In genomic region chr4:140789752-140790151, GRCh38 we compare ENCODE assay signal across 10 cellular contexts. TPM values are rescaled to one million over a fixed set of nuclear protein-coding genes. Genes with fewer than 3 reads are reported as not detected.
DNase-seq lines count a peak whose midpoint lies in the region; ATAC-seq and TF ChIP-seq lines count a peak whose summit lies in the region.
"Had no signal": no experiment of that assay in that cellular context is flagged by ENCODE, and none has a peak within 500 bp of the region (broad histone marks: within the 10 kb centered on the region; RNA-seq: fewer than 3 reads in every experiment).

No MANE protein-coding gene starts in this region.

- H4K20me1 ChIP-seq in OCI-LY7 (ENCODE audit: insufficient read depth, low read length): no peaks in the 10 kb centered on the region

- intact Hi-C loops in OCI-LY7 (cut with micrococcal nuclease; ENCODE audit: unreplicated experiment): loop anchor here (2.0 to 5.0 kb wide), 2 partner anchors 32 to 47 kb away; partner anchors contain the start of gene TBC1D9

- H3K4me3 ChIP-seq in OCI-LY7 (ENCODE audit: low read depth, low read length, poor library complexity, severe bottlenecking): no peak overlapping the region
- H3K4me3 ChIP-seq in lung: no peak overlapping the region
- H3K4me3 ChIP-seq: dorsolateral prefrontal cortex had no signal

- H3K27me3 ChIP-seq in lung (ENCODE audit: control insufficient read depth, insufficient read depth): no peaks in the 10 kb centered on the region

- BruUV-seq in OCI-LY7 (replicated peaks; lab: Mats Ljungman, UMichigan): no TSS peak

- H2AFZ ChIP-seq in OCI-LY7 (ENCODE audit: low read length): no peak overlapping the region

- TF ChIP-seq CTCF in OCI-LY7 (conservative IDR thresholded peaks at IDR 0.05; ENCODE audit: low read length) (no peak), lung (IDR thresholded peaks at IDR 0.05; ENCODE audit: control extremely low read depth, extremely low read depth) (no peak)

- H3K36me3 ChIP-seq in OCI-LY7 (ENCODE audit: insufficient read depth, low read length) (no peaks in the 10 kb centered on the region; the same call in 1 of the 2 replicates), lung (ENCODE audit: control insufficient read depth in 2 of 2, insufficient read depth in 2 of 2, low read length in 2 of 2) (no peaks in the 10 kb centered on the region)

- H3K4me1 Mint-ChIP-seq in T-cell: peaks cover 0 to 2% (median 0%) of the 10 kb centered on the region in 3 donors
- H3K4me1 Mint-ChIP-seq in activated CD4-positive, alpha-beta T cell treated with anti-CD3 and anti-CD28 coated beads, Interleukin-2, amount 10 ng/mL, durations not matched to agents 7 days and 5 days: no peaks in the 10 kb centered on the region

- H3K4me2 ChIP-seq in OCI-LY7 (ENCODE audit: low read length): peak overlapping the region; percentile 58

- peak; percentile 53 for DNase-seq in HCEC 1CT
- DNase-seq in OCI-LY7 (ENCODE audit: low spot score): no peak
- DNase-seq in lung (ENCODE audit: low spot score): no peak
- no peak for DNase-seq in activated CD4-positive, alpha-beta T cell treated with anti-CD3 and anti-CD28 coated beads, Interleukin-2, amount 50 U/mL, for 1 hour
- no peak for DNase-seq in T-cell
- DNase-seq in activated CD4-positive, alpha-beta T cell treated with anti-CD3 and anti-CD28 coated beads, Interleukin-2, amount 10 ng/mL, durations not matched to agents 7 days and 5 days: no peak
- DNase-seq: dorsolateral prefrontal cortex, kidney glomerular epithelial cell had no signal

- peaks cover 0 to 9% (median 2%) of the 10 kb centered on the region in 3 donors for H3K9me3 Mint-ChIP-seq in T-cell
- no peaks in the 10 kb centered on the region for H3K9me3 Mint-ChIP-seq in activated CD4-positive, alpha-beta T cell treated with anti-CD3 and anti-CD28 coated beads, Interleukin-2, amount 10 ng/mL, durations not matched to agents 7 days and 5 days

- peaks cover 8 to 23% of the 10 kb centered on the region in 2 donors for H3K27me3 Mint-ChIP-seq in T-cell
- peaks cover 4% of the 10 kb centered on the region for H3K27me3 Mint-ChIP-seq in activated CD4-positive, alpha-beta T cell treated with anti-CD3 and anti-CD28 coated beads, Interleukin-2, amount 10 ng/mL, durations not matched to agents 7 days and 5 days

- CTCF ChIA-PET in OCI-LY7 (lab: Charles Lee; ENCODE audit: unreplicated experiment): no interaction called here
- CTCF ChIA-PET in T-cell (lab: Charles Lee): no interaction called here
- CTCF ChIA-PET in activated CD4-positive, alpha-beta T cell treated with anti-CD3 and anti-CD28 coated beads, Interleukin-2, amount 10 ng/mL, durations not matched to agents 7 days and 5 days (lab: Charles Lee): no interaction called here

- WGBS in lung, 2 donors: 47 to 53% methylated on average over 5 of the region's 5 CpGs

- no peak overlapping the region for H3K4me3 Mint-ChIP-seq in T-cell
- H3K4me3 Mint-ChIP-seq in activated CD4-positive, alpha-beta T cell treated with anti-CD3 and anti-CD28 coated beads, Interleukin-2, amount 10 ng/mL, durations not matched to agents 7 days and 5 days: no peak overlapping the region

- H3K79me2 ChIP-seq in OCI-LY7 (ENCODE audit: insufficient read depth, low read depth, low read length): no peaks in the 10 kb centered on the region

- no peaks in the 10 kb centered on the region for H3K36me3 Mint-ChIP-seq in T-cell
- H3K36me3 Mint-ChIP-seq in activated CD4-positive, alpha-beta T cell treated with anti-CD3 and anti-CD28 coated beads, Interleukin-2, amount 10 ng/mL, durations not matched to agents 7 days and 5 days (ENCODE audit: low read depth): no peaks in the 10 kb centered on the region

- POLR2A ChIA-PET in OCI-LY7 (lab: Charles Lee) (interaction anchor here (0.6 to 3.0 kb wide), 11 partner anchors 11 to 55 kb away, joined by 3 to 17 read pairs (median 4); partner anchors contain the start of gene TBC1D9), T-cell (lab: Charles Lee) (no interaction called here)
- POLR2A ChIA-PET in activated CD4-positive, alpha-beta T cell treated with anti-CD3 and anti-CD28 coated beads, Interleukin-2, amount 10 ng/mL, durations not matched to agents 7 days and 5 days (lab: Charles Lee): no interaction called here

- H3K4me1 ChIP-seq in OCI-LY7 (ENCODE audit: insufficient read depth, low read length, poor library complexity, severe bottlenecking) (peaks cover 45% of the 10 kb centered on the region), lung (ENCODE audit: control insufficient read depth in 2 of 2, insufficient read depth in 2 of 2, low read length in 2 of 2) (no peaks in the 10 kb centered on the region)

- no peak overlapping the region for H3K27ac Mint-ChIP-seq in T-cell
- no peak overlapping the region for H3K27ac Mint-ChIP-seq in activated CD4-positive, alpha-beta T cell treated with anti-CD3 and anti-CD28 coated beads, Interleukin-2, amount 10 ng/mL, durations not matched to agents 7 days and 5 days

- H3K9me2 ChIP-seq in OCI-LY7 (ENCODE audit: insufficient read depth, low read length): no peaks in the 10 kb centered on the region

- H3K9me3 ChIP-seq in OCI-LY7 (ENCODE audit: low read length) (peaks cover 6% of the 10 kb centered on the region), lung (ENCODE audit: control insufficient read depth in 2 of 2, insufficient read depth in 1 of 2, low read length in 1 of 2) (peaks cover 0 to 10% of the 10 kb centered on the region in 2 donors)

- H3K27ac ChIP-seq in OCI-LY7 (ENCODE audit: low read depth, low read length, poor library complexity, severe bottlenecking) (no peak overlapping the region), lung (ENCODE audit: low read depth in 1 of 2, low read length in 1 of 2) (no peak overlapping the region)

- ATAC-seq in GM18502 (IDR thresholded peaks at IDR 0.05; ENCODE audit: poor library complexity, unreplicated experiment) (peak; percentile 34), lung (ENCODE audit: insufficient read depth, low FRiP score) (peak; percentile 77), T-cell (replicated peaks in 1 of 4) (no peak), HG03039 (IDR thresholded peaks at IDR 0.05; ENCODE audit: unreplicated experiment) (no peak)

RNA-seq across cellular contexts. Expression of gene TBC1D9, which starts 33.6 kb away (rescaled TPM):
- 1.0 and 1.6 TPM in 2 replicates for total RNA-seq in OCI-LY7 (2014; rRNA removed; shearing (Covaris generic))
- total RNA-seq in OCI-LY7 (2022) (10.4 and 13.0 TPM in 2 replicates), lung (10 to 100 TPM; 30.4 to 52.6 TPM), T-cell (1 to 10 TPM in 3 of 5 donors, under 1 TPM in 2; 0.56 to 4.2 (median 1.2) TPM)
- polyA plus RNA-seq in lung: 10 to 100 TPM in 1 of 2 donors, 1 to 10 TPM in 1; 9.0 to 18.6 TPM
- under 1 TPM in 1 of 2 experiments, not detected in 1; 0.04 TPM for total RNA-seq in activated CD4-positive, alpha-beta T cell treated with anti-CD3 and anti-CD28 coated beads, Interleukin-2, amount 10 ng/mL, durations not matched to agents 7 days and 5 days

Comparison
In these comparisons a context has a peak if more than half of its experiments do, and no peak if none do; other contexts are left out.
1. ATAC-seq: peak in GM18502 (single experiment) and lung (single experiment); none in T-cell (0 of 4) and HG03039 (single experiment).